In the genomic region with DNA sequence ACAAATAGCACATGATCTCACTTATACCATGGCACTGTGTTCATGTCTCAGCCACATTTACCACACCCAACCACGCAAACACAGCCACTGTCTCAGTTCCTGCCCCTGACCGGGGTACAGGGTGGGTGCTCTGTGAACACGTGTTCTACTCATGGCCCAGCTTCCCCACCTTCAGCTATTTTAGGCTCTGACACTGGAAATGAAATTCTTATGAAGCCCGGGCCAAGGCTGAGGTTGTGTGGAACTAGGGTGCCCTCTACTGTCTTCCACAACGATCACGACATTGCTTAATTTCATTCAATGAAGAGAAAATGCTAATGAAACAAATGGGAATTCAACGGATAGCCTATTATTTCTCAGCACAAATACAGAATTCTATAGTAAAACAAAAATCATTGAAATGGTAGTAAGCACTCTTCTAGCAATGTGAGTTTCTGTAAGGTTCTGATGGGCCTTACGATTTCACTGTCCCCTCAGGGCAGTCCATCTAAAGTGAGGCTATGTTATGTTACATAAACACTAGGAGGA, we compare ENCODE assay signal across 1 cellular context.
TF ChIP-seq lines count a peak whose summit lies in the region.

No MANE protein-coding gene starts in this region.

TF ChIP-seq in K562, 482 proteins besides CTCF, POLR2A, EP300 and RAD21:
- TF ChIP-seq, protein P1, sequence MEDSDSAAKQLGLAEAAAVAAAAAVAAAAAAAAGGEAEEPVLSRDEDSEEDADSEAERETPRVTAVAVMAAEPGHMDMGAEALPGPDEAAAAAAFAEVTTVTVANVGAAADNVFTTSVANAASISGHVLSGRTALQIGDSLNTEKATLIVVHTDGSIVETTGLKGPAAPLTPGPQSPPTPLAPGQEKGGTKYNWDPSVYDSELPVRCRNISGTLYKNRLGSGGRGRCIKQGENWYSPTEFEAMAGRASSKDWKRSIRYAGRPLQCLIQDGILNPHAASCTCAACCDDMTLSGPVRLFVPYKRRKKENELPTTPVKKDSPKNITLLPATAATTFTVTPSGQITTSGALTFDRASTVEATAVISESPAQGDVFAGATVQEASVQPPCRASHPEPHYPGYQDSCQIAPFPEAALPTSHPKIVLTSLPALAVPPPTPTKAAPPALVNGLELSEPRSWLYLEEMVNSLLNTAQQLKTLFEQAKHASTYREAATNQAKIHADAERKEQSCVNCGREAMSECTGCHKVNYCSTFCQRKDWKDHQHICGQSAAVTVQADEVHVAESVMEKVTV (CRISPR knock-in tag; IDR thresholded peaks at IDR 0.05) = peak; percentile 36; the same call in 1 of the 2 replicates
- TF ChIP-seq, protein P2, sequence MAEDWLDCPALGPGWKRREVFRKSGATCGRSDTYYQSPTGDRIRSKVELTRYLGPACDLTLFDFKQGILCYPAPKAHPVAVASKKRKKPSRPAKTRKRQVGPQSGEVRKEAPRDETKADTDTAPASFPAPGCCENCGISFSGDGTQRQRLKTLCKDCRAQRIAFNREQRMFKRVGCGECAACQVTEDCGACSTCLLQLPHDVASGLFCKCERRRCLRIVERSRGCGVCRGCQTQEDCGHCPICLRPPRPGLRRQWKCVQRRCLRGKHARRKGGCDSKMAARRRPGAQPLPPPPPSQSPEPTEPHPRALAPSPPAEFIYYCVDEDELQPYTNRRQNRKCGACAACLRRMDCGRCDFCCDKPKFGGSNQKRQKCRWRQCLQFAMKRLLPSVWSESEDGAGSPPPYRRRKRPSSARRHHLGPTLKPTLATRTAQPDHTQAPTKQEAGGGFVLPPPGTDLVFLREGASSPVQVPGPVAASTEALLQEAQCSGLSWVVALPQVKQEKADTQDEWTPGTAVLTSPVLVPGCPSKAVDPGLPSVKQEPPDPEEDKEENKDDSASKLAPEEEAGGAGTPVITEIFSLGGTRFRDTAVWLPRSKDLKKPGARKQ (CRISPR knock-in tag; IDR thresholded peaks at IDR 0.05) = no peak
- TF ChIP-seq, protein P3, sequence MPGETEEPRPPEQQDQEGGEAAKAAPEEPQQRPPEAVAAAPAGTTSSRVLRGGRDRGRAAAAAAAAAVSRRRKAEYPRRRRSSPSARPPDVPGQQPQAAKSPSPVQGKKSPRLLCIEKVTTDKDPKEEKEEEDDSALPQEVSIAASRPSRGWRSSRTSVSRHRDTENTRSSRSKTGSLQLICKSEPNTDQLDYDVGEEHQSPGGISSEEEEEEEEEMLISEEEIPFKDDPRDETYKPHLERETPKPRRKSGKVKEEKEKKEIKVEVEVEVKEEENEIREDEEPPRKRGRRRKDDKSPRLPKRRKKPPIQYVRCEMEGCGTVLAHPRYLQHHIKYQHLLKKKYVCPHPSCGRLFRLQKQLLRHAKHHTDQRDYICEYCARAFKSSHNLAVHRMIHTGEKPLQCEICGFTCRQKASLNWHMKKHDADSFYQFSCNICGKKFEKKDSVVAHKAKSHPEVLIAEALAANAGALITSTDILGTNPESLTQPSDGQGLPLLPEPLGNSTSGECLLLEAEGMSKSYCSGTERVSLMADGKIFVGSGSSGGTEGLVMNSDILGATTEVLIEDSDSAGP (CRISPR knock-in tag; IDR thresholded peaks at IDR 0.05) = no peak
- no peak for TF ChIP-seq POLR3A (IDR thresholded peaks at IDR 0.05; ENCODE audit: borderline replicate concordance, extremely low read depth, insufficient read depth, insufficient read length)
- TF ChIP-seq SMC3 (conservative IDR thresholded peaks at IDR 0.05; ENCODE audit: insufficient read depth, low read depth, low read length) = peak; percentile 59
- TF ChIP-seq TAF7 (tag; IDR thresholded peaks at IDR 0.05) = no peak
- TF ChIP-seq CEBPB (tag; IDR thresholded peaks at IDR 0.05) = peak; percentile 64
- no peak for TF ChIP-seq CEBPG (CRISPR knock-in tag; IDR thresholded peaks at IDR 0.05)
- peak; percentile 43 to 60; a peak in 3 of 4 replicates for TF ChIP-seq CEBPG (tag; conservative IDR thresholded peaks at IDR 0.05 in 1 of 2, IDR thresholded peaks at IDR 0.05 in 1 of 2)
- no peak for TF ChIP-seq ZBTB7A (IDR thresholded peaks at IDR 0.05; ENCODE audit: borderline replicate concordance, control insufficient read depth, low read depth, low read length)
- TF ChIP-seq IRF2 (CRISPR knock-in tag; IDR thresholded peaks at IDR 0.05) = no peak
- TF ChIP-seq, protein P4, sequence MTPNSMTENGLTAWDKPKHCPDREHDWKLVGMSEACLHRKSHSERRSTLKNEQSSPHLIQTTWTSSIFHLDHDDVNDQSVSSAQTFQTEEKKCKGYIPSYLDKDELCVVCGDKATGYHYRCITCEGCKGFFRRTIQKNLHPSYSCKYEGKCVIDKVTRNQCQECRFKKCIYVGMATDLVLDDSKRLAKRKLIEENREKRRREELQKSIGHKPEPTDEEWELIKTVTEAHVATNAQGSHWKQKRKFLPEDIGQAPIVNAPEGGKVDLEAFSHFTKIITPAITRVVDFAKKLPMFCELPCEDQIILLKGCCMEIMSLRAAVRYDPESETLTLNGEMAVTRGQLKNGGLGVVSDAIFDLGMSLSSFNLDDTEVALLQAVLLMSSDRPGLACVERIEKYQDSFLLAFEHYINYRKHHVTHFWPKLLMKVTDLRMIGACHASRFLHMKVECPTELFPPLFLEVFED (CRISPR knock-in tag; conservative IDR thresholded peaks at IDR 0.05) = no peak
- no peak for TF ChIP-seq MAFG (tag; conservative IDR thresholded peaks at IDR 0.05)
- peak; percentile 58; the same call in 1 of the 2 replicates for TF ChIP-seq STAG1 (CRISPR knock-in tag; IDR thresholded peaks at IDR 0.05; ENCODE audit: borderline replicate concordance)
- TF ChIP-seq, protein P5, sequence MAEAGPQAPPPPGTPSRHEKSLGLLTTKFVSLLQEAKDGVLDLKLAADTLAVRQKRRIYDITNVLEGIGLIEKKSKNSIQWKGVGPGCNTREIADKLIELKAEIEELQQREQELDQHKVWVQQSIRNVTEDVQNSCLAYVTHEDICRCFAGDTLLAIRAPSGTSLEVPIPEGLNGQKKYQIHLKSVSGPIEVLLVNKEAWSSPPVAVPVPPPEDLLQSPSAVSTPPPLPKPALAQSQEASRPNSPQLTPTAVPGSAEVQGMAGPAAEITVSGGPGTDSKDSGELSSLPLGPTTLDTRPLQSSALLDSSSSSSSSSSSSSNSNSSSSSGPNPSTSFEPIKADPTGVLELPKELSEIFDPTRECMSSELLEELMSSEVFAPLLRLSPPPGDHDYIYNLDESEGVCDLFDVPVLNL (CRISPR knock-in tag; IDR thresholded peaks at IDR 0.05; ENCODE audit: low read depth) = no peak
